In genomic region chr16:974606-975312, GRCh38 we compare ENCODE assay signal across 19 cellular contexts. TPM values are rescaled to one million over a fixed set of nuclear protein-coding genes. Genes with fewer than 3 reads are reported as not detected.
DNase-seq lines count a peak whose midpoint lies in the region; ATAC-seq, FAIRE-seq and TF ChIP-seq lines count a peak whose summit lies in the region.
"Had no signal": no experiment of that assay in that cellular context is flagged by ENCODE, and none has a peak within 500 bp of the region (broad histone marks: within the 10 kb centered on the region; RNA-seq: fewer than 3 reads in every experiment).

No MANE protein-coding gene starts in this region.

- H3K14ac ChIP-seq in H1 (ENCODE audit: insufficient read length): no peak overlapping the region

- CTCF ChIA-PET in H1 (lab: Charles Lee; ENCODE audit: partially characterized antibody): no interaction called here

- ATAC-seq in psoas muscle (peak; percentile 22 to 77 (median 46)), esophagus mucosa (no peak)
- ATAC-seq: activated naive CD8-positive, alpha-beta T cell treated with anti-CD3 and anti-CD28 coated beads, Interleukin-2, amount 50 U/mL, for 24 hours; activated T-cell treated with anti-CD3 and anti-CD28 coated beads, Interleukin-2, amount 50 U/mL, for 72 hours; foreskin keratinocyte had no signal

- intact Hi-C loops in psoas muscle (cut with DNase I): no loop called here

- H3K27me3 ChIP-seq in BLaER1 treated with 17β-estradiol and CSF1 and Interleukin-3, amounts not matched to agents 10 nM and 100 nM: peaks cover 40 to 88% (median 77%) of the 10 kb centered on the region in 11 experiments
- H3K27me3 ChIP-seq in H1 (replicated peaks in 1 of 4; ENCODE audit: control insufficient read depth in 3 of 4, extremely low read depth in 1 of 4, insufficient read depth in 3 of 4, low read length in 3 of 4) (peaks cover 7 to 42% (median 22%) of the 10 kb centered on the region in 4 experiments), psoas muscle (ENCODE audit: insufficient read depth in 3 of 3, low read length in 2 of 3) (peaks cover 0 to 65% (median 16%) of the 10 kb centered on the region in 3 donors)

- no peak overlapping the region for H2AFZ ChIP-seq in H1 (ENCODE audit: low read length)

- H3K9me3 ChIP-seq in BLaER1 treated with 17β-estradiol and CSF1 and Interleukin-3, amounts not matched to agents 10 nM and 100 nM (replicated peaks in 1 of 11): no peaks in the 10 kb centered on the region
- H3K9me3 ChIP-seq in H1 (ENCODE audit: insufficient read depth in 2 of 2, low read depth in 1 of 2, low read length in 1 of 2) (no peaks in the 10 kb centered on the region), psoas muscle (no peaks in the 10 kb centered on the region)
- H3K9me3 ChIP-seq: spleen had no signal

- no peak overlapping the region for H4K5ac ChIP-seq in H1 (ENCODE audit: insufficient read length, low read depth, low read length)

- peaks cover 0 to 62% (median 21%) of the 10 kb centered on the region in 11 experiments; a peak in 18 of 22 replicates for H4K20me1 ChIP-seq in BLaER1 treated with 17β-estradiol and CSF1 and Interleukin-3, amounts not matched to agents 10 nM and 100 nM
- peaks cover 0 to 7% of the 10 kb centered on the region in 2 experiments for H4K20me1 ChIP-seq in H1 (replicated peaks in 1 of 2; ENCODE audit: control insufficient read depth in 1 of 2, insufficient read depth in 2 of 2, low read length in 2 of 2)

- H3K79me2 ChIP-seq in H1 (ENCODE audit: control insufficient read depth in 1 of 2, insufficient read depth in 2 of 2, low read length in 2 of 2): no peaks in the 10 kb centered on the region

- H2BK12ac ChIP-seq in H1 (ENCODE audit: low read depth, low read length): no peak overlapping the region

- no peak overlapping the region for H3K56ac ChIP-seq in H1 (replicated peaks; ENCODE audit: insufficient read length, low read depth, low read length)

- no peak for TF ChIP-seq RAD21 in H1 (IDR thresholded peaks at IDR 0.05 in 1 of 2, conservative IDR thresholded peaks at IDR 0.05 in 1 of 2; ENCODE audit: low read depth in 2 of 2, low read length in 2 of 2)

- FAIRE-seq in H1 (lab: Jason Lieb, UNC): no peak

- H2BK20ac ChIP-seq in H1 (ENCODE audit: low read length): no peak overlapping the region

- in situ Hi-C loops in G401 (cut with HindIII; ENCODE audit: low sequenced_read_pairs): loop anchor here (10.0 kb wide), 1 partner anchor 260 kb away; the partner anchor contains the start of gene METRN

- no peak overlapping the region for H2BK5ac ChIP-seq in H1 (ENCODE audit: low read depth, low read length)

- no peaks in the 10 kb centered on the region for H3K36me3 ChIP-seq in BLaER1 treated with 17β-estradiol and CSF1 and Interleukin-3, amounts not matched to agents 10 nM and 100 nM
- H3K36me3 ChIP-seq in H1 (ENCODE audit: control insufficient read depth in 2 of 4, insufficient read depth in 4 of 4, low read length in 3 of 4): no peaks in the 10 kb centered on the region
- no peaks in the 10 kb centered on the region for H3K36me3 ChIP-seq in psoas muscle (ENCODE audit: insufficient read depth in 1 of 2, low read depth in 1 of 2)
- H3K36me3 ChIP-seq: spleen had no signal

- no peak overlapping the region for H4K91ac ChIP-seq in H1 (replicated peaks; ENCODE audit: insufficient read length, low read length)

- POLR2A ChIA-PET in H1 (lab: Charles Lee; ENCODE audit: partially characterized antibody): no interaction called here

- H3K4ac ChIP-seq in H1 (replicated peaks; ENCODE audit: insufficient read length, low read depth, low read length): no peak overlapping the region

- no peak for TF ChIP-seq POLR2A in H1 (IDR thresholded peaks at IDR 0.05; ENCODE audit: control extremely low read depth in 1 of 2, low read depth in 2 of 2, low read length in 2 of 2)

- DNase-seq in NCI-H2171 (lab: John Stamatoyannopoulos, UW) (peak; percentile 33), H1 (ENCODE audit: low read depth in 1 of 2, low spot score in 2 of 2) (no peak), psoas muscle (peak; percentile 69 to 77), ureter (ENCODE audit: low spot score) (no peak), G401 (ENCODE audit: low spot score) (no peak), LoVo (ENCODE audit: low spot score) (no peak)
- DNase-seq: activated CD4-positive, alpha-beta T cell treated with anti-CD3 and anti-CD28 coated beads, Interleukin-2, amount 50 U/mL, for 1 hour; activated naive CD8-positive, alpha-beta T cell treated with anti-CD3 and anti-CD28 coated beads, Interleukin-2, amount 50 U/mL, for 24 hours; activated T-cell treated with anti-CD3 and anti-CD28 coated beads, Interleukin-2, amount 50 U/mL, for 72 hours; DND-41; foreskin keratinocyte; immature natural killer cell; Kasumi-1; NCI-H187 treated with DMSO at 0.1 percent for 48 hours; NCI-H524; spleen; stimulated activated naive CD4-positive, alpha-beta T cell treated with Interleukin-2 at 50 U/mL for 16 hours had no signal

- H2BK120ac ChIP-seq in H1 (replicated peaks; ENCODE audit: low read depth, low read length): no peak overlapping the region

- H3K4me3 ChIP-seq in BLaER1 treated with 17β-estradiol and CSF1 and Interleukin-3, amounts not matched to agents 10 nM and 100 nM: no peak overlapping the region
- H3K4me3 ChIP-seq in H1 (ENCODE audit: extremely low read depth in 1 of 4, insufficient read depth in 2 of 4, low read depth in 3 of 4, low read length in 4 of 4): no peak overlapping the region
- peak overlapping the region; percentile 11 for H3K4me3 ChIP-seq in psoas muscle
- H3K4me3 ChIP-seq: spleen had no signal

- TF ChIP-seq CTCF in H1 (IDR thresholded peaks at IDR 0.05; ENCODE audit: control extremely low read depth in 1 of 3, insufficient read depth in 1 of 3, low read depth in 1 of 3, low read length in 3 of 3) (no peak), psoas muscle (IDR thresholded peaks at IDR 0.05) (no peak)

- no peak overlapping the region for H3K18ac ChIP-seq in H1 (ENCODE audit: extremely low read depth, low read length)

- no peak overlapping the region for H2AK5ac ChIP-seq in H1 (ENCODE audit: low read depth, low read length)

- WGBS in H1 (ENCODE audit: extremely low coverage in 1 of 2, insufficient coverage in 1 of 2, insufficient read length in 1 of 2, insufficient replicate concordance in 2 of 2, low coverage in 1 of 2, low lambda C conversion rate in 2 of 2, missing lambda C conversion rate in 1 of 2), 2 experiments: 87% methylated on average over 23 of the region's 27 CpGs; no CpG with 5 or more reads in 1 of the 2 experiments
- WGBS in psoas muscle, 3 donors: 23 to 32% (median 31%) methylated on average over 23 to 27 of the region's 27 CpGs

- H3K27ac ChIP-seq in BLaER1 treated with 17β-estradiol and CSF1 and Interleukin-3, amounts not matched to agents 10 nM and 100 nM: no peak overlapping the region
- H3K27ac ChIP-seq in H1 (ENCODE audit: low read depth, low read length) (no peak overlapping the region), psoas muscle (peak overlapping the region; percentile 21)
- H3K27ac ChIP-seq: foreskin keratinocyte had no signal

- peak overlapping the region in 7 of 11 experiments; percentile 2 to 52 (median 35); a peak in 10 of 22 replicates for H3K4me2 ChIP-seq in BLaER1 treated with 17β-estradiol and CSF1 and Interleukin-3, amounts not matched to agents 10 nM and 100 nM
- no peak overlapping the region for H3K4me2 ChIP-seq in H1 (ENCODE audit: insufficient read depth in 1 of 2, low read depth in 2 of 2, low read length in 2 of 2)

- H2BK15ac ChIP-seq in H1 (ENCODE audit: low read length): no peak overlapping the region

- peaks cover 3 to 54% (median 41%) of the 10 kb centered on the region in 10 experiments for H3K4me1 ChIP-seq in BLaER1 treated with 17β-estradiol and CSF1 and Interleukin-3, amounts not matched to agents 10 nM and 100 nM
- H3K4me1 ChIP-seq in H1 (replicated peaks in 1 of 4; ENCODE audit: control insufficient read depth in 3 of 4, insufficient read depth in 4 of 4, low read length in 3 of 4) (peaks cover 0 to 10% (median 7%) of the 10 kb centered on the region in 4 experiments; a peak in 6 of 7 replicates), psoas muscle (peaks cover 3% of the 10 kb centered on the region)
- H3K4me1 ChIP-seq: foreskin keratinocyte had no signal

- TF ChIP-seq EP300 in H1 (IDR thresholded peaks at IDR 0.05; ENCODE audit: borderline replicate concordance in 1 of 2, low read depth in 2 of 2, low read length in 2 of 2): no peak

- no peak overlapping the region for H3K23ac ChIP-seq in H1 (ENCODE audit: insufficient read length)

- peaks cover 11% of the 10 kb centered on the region; the same call in 1 of the 2 replicates for H3K23me2 ChIP-seq in H1 (ENCODE audit: low read depth, low read length)

- no peaks in the 10 kb centered on the region; the same call in 1 of the 2 replicates for H3K79me1 ChIP-seq in H1 (ENCODE audit: low read depth, low read length)

- peak overlapping the region; percentile 25; the same call in 1 of the 2 replicates for H4K8ac ChIP-seq in H1 (ENCODE audit: extremely low read depth, insufficient read depth, low read length)

- no peak overlapping the region for H3K9ac ChIP-seq in BLaER1 treated with 17β-estradiol and CSF1 and Interleukin-3, amounts not matched to agents 10 nM and 100 nM
- no peak overlapping the region for H3K9ac ChIP-seq in H1 (replicated peaks in 1 of 4; ENCODE audit: extremely low read depth in 1 of 4, low read depth in 3 of 4, low read length in 3 of 4)

RNA-seq across cellular contexts. Expression of gene LMF1, which starts 4.0 kb away (rescaled TPM):
- total RNA-seq in H1 (2021; fragmentation: NEBNext Ultra II Directional; extraction: Animal tissue kit (Norgen Biotek cat#: 25700)): 3.5 and 5.1 TPM in 2 replicates
- polyA plus RNA-seq in H1 (2011; rRNA removed) (9.0 and 9.1 TPM in 2 replicates), psoas muscle (1 to 10 TPM; 1.9 to 2.7 (median 2.7) TPM)
- 3.9 TPM for polyA plus RNA-seq in H1 (2011; cell fraction: cytosol; rRNA removed)
- polyA plus RNA-seq in H1 (2011; cell fraction: nucleus; rRNA removed): 13.2 TPM
- polyA plus RNA-seq in H1 (2012, experiment 1 of 2): 3.0 to 6.8 TPM (median 5.8 TPM) in 4 replicates
- polyA plus RNA-seq in H1 (2012, experiment 2 of 2): 4.3 TPM
- 4.6 TPM for polyA plus RNA-seq in H1 (2013, experiment 1 of 2)
- 4.0 TPM for polyA plus RNA-seq in H1 (2013, experiment 2 of 2)
- 9.2 and 12.6 TPM in 2 replicates for polyA minus RNA-seq in H1 (2011; rRNA and poly(A)+ RNA removed)
- 2.3 TPM for polyA minus RNA-seq in H1 (2011; cell fraction: cytosol; rRNA and poly(A)+ RNA removed)
- polyA minus RNA-seq in H1 (2011; cell fraction: nucleus; rRNA and poly(A)+ RNA removed): 11.4 TPM
- total RNA-seq in psoas muscle (1 to 10 TPM; 4.0 to 9.0 (median 6.8) TPM), esophagus mucosa (11.4 TPM), ureter (32.1 TPM)
- 25.9 and 34.1 TPM in 2 replicates for total RNA-seq in G401 (2014; rRNA removed; shearing (Covaris generic))

RNA-seq across cellular contexts. Expression of gene SOX8, which starts 6.8 kb away (rescaled TPM):
- 5.7 and 6.4 TPM in 2 replicates for total RNA-seq in H1 (2021; fragmentation: NEBNext Ultra II Directional; extraction: Animal tissue kit (Norgen Biotek cat#: 25700))
- polyA plus RNA-seq in H1 (2011; rRNA removed) (2.2 and 4.5 TPM in 2 replicates), psoas muscle (1 to 10 TPM in 1 of 3 donors, under 1 TPM in 2; 0.45 to 5.0 (median 0.51) TPM)
- 3.4 TPM for polyA plus RNA-seq in H1 (2011; cell fraction: cytosol; rRNA removed)
- polyA plus RNA-seq in H1 (2011; cell fraction: nucleus; rRNA removed): 6.4 TPM
- 2.6 to 3.6 TPM (median 3.4 TPM) in 4 replicates for polyA plus RNA-seq in H1 (2012, experiment 1 of 2)
- 3.8 TPM for polyA plus RNA-seq in H1 (2012, experiment 2 of 2)
- polyA plus RNA-seq in H1 (2013, experiment 1 of 2): 4.4 TPM
- 4.6 TPM for polyA plus RNA-seq in H1 (2013, experiment 2 of 2)
- polyA minus RNA-seq in H1 (2011; rRNA and poly(A)+ RNA removed): 0.51 and 1.2 TPM in 2 replicates
- polyA minus RNA-seq in H1 (2011; cell fraction: cytosol; rRNA and poly(A)+ RNA removed): 1.8 TPM
- polyA minus RNA-seq in H1 (2011; cell fraction: nucleus; rRNA and poly(A)+ RNA removed): 3.5 TPM
- total RNA-seq in psoas muscle (1 to 10 TPM in 2 of 4 donors, under 1 TPM in 2; 0.57 to 2.1 (median 1.3) TPM), esophagus mucosa (0.16 TPM), ureter (0.73 TPM)
- total RNA-seq in G401 (2014; rRNA removed; shearing (Covaris generic)): 72.7 and 82.6 TPM in 2 replicates
- total RNA-seq: foreskin keratinocyte had no signal
- polyA plus RNA-seq: foreskin keratinocyte had no signal

Comparison
In these comparisons a context has a peak if more than half of its experiments do, and no peak if none do; other contexts are left out.
1. H3K4me2 ChIP-seq: peak in BLaER1 treated with 17β-estradiol and CSF1 and Interleukin-3, amounts not matched to agents 10 nM and 100 nM (7 of 11); none in H1 (0 of 2).
2. DNase-seq: peak in NCI-H2171 (single experiment) and psoas muscle (2 of 2); none in H1 (0 of 2), ureter (single experiment), G401 (single experiment) and LoVo (single experiment).